Comparison of ENCODE assay signal across 8 cellular contexts in genomic region chr7:77327932-77328628, GRCh38.
DNase-seq lines count a peak whose midpoint lies in the region; ATAC-seq and TF ChIP-seq lines count a peak whose summit lies in the region.

No MANE protein-coding gene starts in this region.

- H3K9ac ChIP-seq in OCI-LY3 (ENCODE audit: low read length) (peak overlapping the region; percentile 8; the same call in 1 of the 2 replicates), rectal smooth muscle tissue (ENCODE audit: low read length) (no peak overlapping the region)

- no peaks in the 10 kb centered on the region for H4K20me1 ChIP-seq in OCI-LY3 (ENCODE audit: insufficient read depth, low read length)

- H3K4me1 ChIP-seq in OCI-LY3 (ENCODE audit: low read length): peaks cover 60% of the 10 kb centered on the region
- peaks cover 44% of the 10 kb centered on the region for H3K4me1 ChIP-seq in rectal smooth muscle tissue (ENCODE audit: control insufficient read depth, insufficient read depth, low read length)

- DNase-seq in GF-D8 (lab: John Stamatoyannopoulos, UW): peak; percentile 53
- DNase-seq in brain pericyte (ENCODE audit: low read depth, low spot score): peak; percentile 21
- DNase-seq in SIG-M5 (lab: John Stamatoyannopoulos, UW): no peak
- no peak for DNase-seq in NCI-H524 (lab: John Stamatoyannopoulos, UW)

- no peak overlapping the region for H3K4me3 ChIP-seq in OCI-LY3 (ENCODE audit: low read length)
- H3K4me3 ChIP-seq in rectal smooth muscle tissue (ENCODE audit: low read length): peak overlapping the region; percentile 25

- TF ChIP-seq CTCF in OCI-LY3 (IDR thresholded peaks at IDR 0.05; ENCODE audit: low read depth, low read length): no peak

- ATAC-seq in GM18909 (IDR thresholded peaks at IDR 0.05; ENCODE audit: poor library complexity, unreplicated experiment) (no peak), GM19351 (IDR thresholded peaks at IDR 0.05; ENCODE audit: unreplicated experiment) (no peak)

- no peak overlapping the region; the same call in 1 of the 2 replicates for H2AFZ ChIP-seq in OCI-LY3 (ENCODE audit: low read depth, low read length)

- H3K27ac ChIP-seq in OCI-LY3 (ENCODE audit: low read length) (no peak overlapping the region), rectal smooth muscle tissue (ENCODE audit: low read depth, low read length) (peak overlapping the region; percentile 75)

- no peaks in the 10 kb centered on the region for H3K36me3 ChIP-seq in OCI-LY3 (replicated peaks; ENCODE audit: low read depth, low read length)
- no peaks in the 10 kb centered on the region for H3K36me3 ChIP-seq in rectal smooth muscle tissue (ENCODE audit: control insufficient read depth, insufficient read depth, low read length)

- peak overlapping the region; percentile 99 for H3K4me2 ChIP-seq in OCI-LY3 (ENCODE audit: low read length)

- H3K27me3 ChIP-seq in OCI-LY3 (ENCODE audit: low read depth, low read length) (no peaks in the 10 kb centered on the region), rectal smooth muscle tissue (ENCODE audit: control insufficient read depth, insufficient read depth, low read length) (no peaks in the 10 kb centered on the region)

- no peaks in the 10 kb centered on the region for H3K79me2 ChIP-seq in OCI-LY3 (ENCODE audit: low read length)

- no peaks in the 10 kb centered on the region for H3K9me3 ChIP-seq in OCI-LY3 (ENCODE audit: insufficient read depth, low read length)

Comparison
In these comparisons a context has a peak if more than half of its experiments do, and no peak if none do; other contexts are left out.
1. DNase-seq: peak in GF-D8 (single experiment) and brain pericyte (single experiment); none in SIG-M5 (single experiment) and NCI-H524 (0 of 2).